ENCODE assay signal across 1 cellular context in genomic region chr14:91373591-91374245, GRCh38.
A peak's percentile ranks its signal among the peaks of the same experiment; 100 is the strongest.
TF ChIP-seq lines count a peak whose summit lies in the region.

No MANE protein-coding gene starts in this region.

TF ChIP-seq in K562, 482 proteins besides CTCF, POLR2A, EP300 and RAD21 (continued from another document):
- TF ChIP-seq ZNF449 (CRISPR knock-in tag; IDR thresholded peaks at IDR 0.05) (no peak), RUNX1 (IDR thresholded peaks at IDR 0.05; ENCODE audit: low read depth) (no peak), CBFB (CRISPR knock-in tag; IDR thresholded peaks at IDR 0.05) (no peak), YY1 (IDR thresholded peaks at IDR 0.05; ENCODE audit: borderline replicate concordance in 1 of 3, control insufficient read depth in 1 of 3, extremely low read depth in 1 of 3, insufficient read depth in 3 of 3, insufficient read length in 1 of 3, insufficient replicate concordance in 2 of 3, low read depth in 1 of 3, low read length in 2 of 3) (no peak), KLF16 (IDR thresholded peaks at IDR 0.05) (no peak), RB1 (IDR thresholded peaks at IDR 0.05; ENCODE audit: low read depth) (no peak), ZNF766 (CRISPR knock-in tag; conservative IDR thresholded peaks at IDR 0.05) (0 out of 2 replicates have a peak, but pooled peaks have one; percentile 27), ZBTB5 (IDR thresholded peaks at IDR 0.05) (no peak), EHMT2 (IDR thresholded peaks at IDR 0.05) (no peak), POLR2AphosphoS5 (IDR thresholded peaks at IDR 0.05; ENCODE audit: control insufficient read depth, insufficient read depth, low read depth, low read length) (no peak), FOSL1 (tag; conservative IDR thresholded peaks at IDR 0.05) (peak; percentile 50; the same call in 1 of the 2 replicates), CEBPB (tag; IDR thresholded peaks at IDR 0.05) (no peak), ETV1 (tag; conservative IDR thresholded peaks at IDR 0.05; ENCODE audit: low read depth) (0 out of 2 replicates have a peak, but pooled peaks have one; percentile 28)
- TF ChIP-seq, protein P1, sequence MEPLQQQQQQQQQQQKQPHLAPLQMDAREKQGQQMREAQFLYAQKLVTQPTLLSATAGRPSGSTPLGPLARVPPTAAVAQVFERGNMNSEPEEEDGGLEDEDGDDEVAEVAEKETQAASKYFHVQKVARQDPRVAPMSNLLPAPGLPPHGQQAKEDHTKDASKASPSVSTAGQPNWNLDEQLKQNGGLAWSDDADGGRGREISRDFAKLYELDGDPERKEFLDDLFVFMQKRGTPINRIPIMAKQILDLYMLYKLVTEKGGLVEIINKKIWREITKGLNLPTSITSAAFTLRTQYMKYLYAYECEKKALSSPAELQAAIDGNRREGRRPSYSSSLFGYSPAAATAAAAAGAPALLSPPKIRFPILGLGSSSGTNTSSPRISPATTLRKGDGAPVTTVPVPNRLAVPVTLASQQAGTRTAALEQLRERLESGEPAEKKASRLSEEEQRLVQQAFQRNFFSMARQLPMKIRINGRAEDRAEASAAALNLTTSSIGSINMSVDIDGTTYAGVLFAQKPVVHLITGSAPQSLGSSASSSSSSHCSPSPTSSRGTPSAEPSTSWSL (CRISPR knock-in tag; IDR thresholded peaks at IDR 0.05; ENCODE audit: borderline replicate concordance), result no peak
- TF ChIP-seq, protein P2, sequence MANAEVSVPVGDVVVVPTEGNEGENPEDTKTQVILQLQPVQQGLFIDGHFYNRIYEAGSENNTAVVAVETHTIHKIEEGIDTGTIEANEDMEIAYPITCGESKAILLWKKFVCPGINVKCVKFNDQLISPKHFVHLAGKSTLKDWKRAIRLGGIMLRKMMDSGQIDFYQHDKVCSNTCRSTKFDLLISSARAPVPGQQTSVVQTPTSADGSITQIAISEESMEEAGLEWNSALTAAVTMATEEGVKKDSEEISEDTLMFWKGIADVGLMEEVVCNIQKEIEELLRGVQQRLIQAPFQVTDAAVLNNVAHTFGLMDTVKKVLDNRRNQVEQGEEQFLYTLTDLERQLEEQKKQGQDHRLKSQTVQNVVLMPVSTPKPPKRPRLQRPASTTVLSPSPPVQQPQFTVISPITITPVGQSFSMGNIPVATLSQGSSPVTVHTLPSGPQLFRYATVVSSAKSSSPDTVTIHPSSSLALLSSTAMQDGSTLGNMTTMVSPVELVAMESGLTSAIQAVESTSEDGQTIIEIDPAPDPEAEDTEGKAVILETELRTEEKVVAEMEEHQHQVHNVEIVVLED (CRISPR knock-in tag; IDR thresholded peaks at IDR 0.05), result no peak
- TF ChIP-seq, protein P3, sequence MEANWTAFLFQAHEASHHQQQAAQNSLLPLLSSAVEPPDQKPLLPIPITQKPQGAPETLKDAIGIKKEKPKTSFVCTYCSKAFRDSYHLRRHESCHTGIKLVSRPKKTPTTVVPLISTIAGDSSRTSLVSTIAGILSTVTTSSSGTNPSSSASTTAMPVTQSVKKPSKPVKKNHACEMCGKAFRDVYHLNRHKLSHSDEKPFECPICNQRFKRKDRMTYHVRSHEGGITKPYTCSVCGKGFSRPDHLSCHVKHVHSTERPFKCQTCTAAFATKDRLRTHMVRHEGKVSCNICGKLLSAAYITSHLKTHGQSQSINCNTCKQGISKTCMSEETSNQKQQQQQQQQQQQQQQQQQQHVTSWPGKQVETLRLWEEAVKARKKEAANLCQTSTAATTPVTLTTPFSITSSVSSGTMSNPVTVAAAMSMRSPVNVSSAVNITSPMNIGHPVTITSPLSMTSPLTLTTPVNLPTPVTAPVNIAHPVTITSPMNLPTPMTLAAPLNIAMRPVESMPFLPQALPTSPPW (CRISPR knock-in tag; IDR thresholded peaks at IDR 0.05), result peak; percentile 27; the same call in 1 of the 2 replicates
